Comparison of ENCODE assay signal across 32 cellular contexts in the genomic region with DNA sequence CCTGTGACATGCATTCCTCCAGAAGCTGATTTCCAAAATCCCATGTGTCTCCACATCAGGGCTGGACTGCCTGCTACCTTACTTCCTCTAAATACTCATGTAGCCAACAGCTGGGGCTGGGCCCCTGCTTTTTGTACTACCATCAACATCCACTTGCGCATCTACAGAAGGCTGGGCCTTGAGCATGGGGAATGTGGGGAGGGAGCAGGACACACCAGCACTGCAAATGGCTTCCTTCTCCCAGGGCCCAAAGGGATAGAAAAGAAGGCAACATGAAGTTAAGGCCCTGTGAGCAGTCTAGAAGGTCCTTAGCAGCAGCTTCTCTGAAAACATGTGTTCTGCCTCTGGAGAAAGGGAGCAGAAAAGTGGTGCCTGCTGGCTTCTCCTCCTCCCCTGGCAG. TPM values are rescaled to one million over a fixed set of nuclear protein-coding genes. Genes with fewer than 3 reads are reported as not detected.
DNase-seq lines count a peak whose midpoint lies in the region; ATAC-seq, FAIRE-seq and TF ChIP-seq lines count a peak whose summit lies in the region.
"Had no signal": no experiment of that assay in that cellular context is flagged by ENCODE, and none has a peak within 500 bp of the region (broad histone marks: within the 10 kb centered on the region; RNA-seq: fewer than 3 reads in every experiment).

No MANE protein-coding gene starts in this region.

- H3K9me3 ChIP-seq in K562 (replicated peaks; ENCODE audit: control insufficient read depth, insufficient read depth, low read depth, low read length) (no peaks in the 10 kb centered on the region), neural progenitor cell (ENCODE audit: low read depth) (no peaks in the 10 kb centered on the region)
- H3K9me3 ChIP-seq: mucosa of descending colon, transverse colon had no signal

- BruUV-seq in K562 (replicated peaks; lab: Mats Ljungman, UMichigan): no TSS peak

- H3K4me3 Mint-ChIP-seq in activated CD4-positive, alpha-beta memory T cell treated with anti-CD3 and anti-CD28 coated beads for 36 hours: no peak overlapping the region
- no peak overlapping the region for H3K4me3 Mint-ChIP-seq in activated CD4-positive, alpha-beta memory T cell treated with anti-CD3 and anti-CD28 coated beads, Interleukin-2, amount 10 ng/mL, durations not matched to agents 7 days and 5 days
- H3K4me3 Mint-ChIP-seq in GM23338 (no peak overlapping the region), neural progenitor cell (no peak overlapping the region), HFFc6 (no peak overlapping the region)
- no peak overlapping the region for H3K4me3 Mint-ChIP-seq in activated CD8-positive, alpha-beta memory T cell treated with anti-CD3 and anti-CD28 coated beads, Interleukin-2, amount 10 ng/mL, durations not matched to agents 7 days and 5 days
- H3K4me3 Mint-ChIP-seq: nephron; stimulated activated naive CD8-positive, alpha-beta T cell treated with anti-CD3 and anti-CD28 coated beads, Interleukin-15, amount 100 ng/mL, for 72 hours had no signal

- peak overlapping the region; percentile 10 for H3K27ac Mint-ChIP-seq in activated CD4-positive, alpha-beta memory T cell treated with anti-CD3 and anti-CD28 coated beads for 36 hours
- no peak overlapping the region for H3K27ac Mint-ChIP-seq in activated CD4-positive, alpha-beta memory T cell treated with anti-CD3 and anti-CD28 coated beads, Interleukin-2, amount 10 ng/mL, durations not matched to agents 7 days and 5 days
- H3K27ac Mint-ChIP-seq in GM23338 (peak overlapping the region; percentile 15; the same call in 1 of the 2 replicates), neural progenitor cell (no peak overlapping the region), HFFc6 (no peak overlapping the region)
- H3K27ac Mint-ChIP-seq in activated CD8-positive, alpha-beta memory T cell treated with anti-CD3 and anti-CD28 coated beads, Interleukin-2, amount 10 ng/mL, durations not matched to agents 7 days and 5 days: no peak overlapping the region

- H3K4me1 ChIP-seq in GM23338 (ENCODE audit: insufficient read depth) (no peaks in the 10 kb centered on the region), K562 (replicated peaks in 1 of 2; ENCODE audit: control insufficient read depth in 2 of 2, insufficient read depth in 2 of 2, low read length in 2 of 2) (no peaks in the 10 kb centered on the region; a peak in 2 of 5 replicates), neural progenitor cell (no peaks in the 10 kb centered on the region)

- no peaks in the 10 kb centered on the region for H3K9me3 Mint-ChIP-seq in activated CD4-positive, alpha-beta memory T cell treated with anti-CD3 and anti-CD28 coated beads for 36 hours
- no peaks in the 10 kb centered on the region for H3K9me3 Mint-ChIP-seq in activated CD4-positive, alpha-beta memory T cell treated with anti-CD3 and anti-CD28 coated beads, Interleukin-2, amount 10 ng/mL, durations not matched to agents 7 days and 5 days
- H3K9me3 Mint-ChIP-seq in GM23338 (no peaks in the 10 kb centered on the region), neural progenitor cell (no peaks in the 10 kb centered on the region), HFFc6 (no peaks in the 10 kb centered on the region)
- H3K9me3 Mint-ChIP-seq in activated CD8-positive, alpha-beta memory T cell treated with anti-CD3 and anti-CD28 coated beads, Interleukin-2, amount 10 ng/mL, durations not matched to agents 7 days and 5 days (ENCODE audit: low read depth): no peaks in the 10 kb centered on the region
- H3K9me3 Mint-ChIP-seq: nephron; stimulated activated naive CD8-positive, alpha-beta T cell treated with anti-CD3 and anti-CD28 coated beads, Interleukin-15, amount 100 ng/mL, for 72 hours had no signal

- H3K4me2 ChIP-seq in GM23338 (no peak overlapping the region), K562 (ENCODE audit: insufficient read depth, low read length) (no peak overlapping the region), neural progenitor cell (no peak overlapping the region)

- H3K9ac ChIP-seq in K562 (ENCODE audit: insufficient read depth in 1 of 2, low read depth in 2 of 2, low read length in 2 of 2) (no peak overlapping the region), neural progenitor cell (no peak overlapping the region)

- no peaks in the 10 kb centered on the region for H3K9me1 ChIP-seq in K562 (ENCODE audit: control insufficient read depth, insufficient read depth, low read length)

- WGBS in K562 (ENCODE audit: insufficient coverage, low coverage, missing lambda C conversion rate): 93% methylated on average over 1 of the region's 1 CpG

- in situ Hi-C loops in K562 (cut with MboI): no loop called here

- TF ChIP-seq CTCF in GM23338 (conservative IDR thresholded peaks at IDR 0.05; ENCODE audit: low read depth in 2 of 2) (no peak), K562 (IDR thresholded peaks at IDR 0.05 in 2 of 3, conservative IDR thresholded peaks at IDR 0.05 in 1 of 3; ENCODE audit: insufficient read depth in 2 of 3, low read depth in 1 of 3, low read length in 3 of 3) (no peak), neural progenitor cell (IDR thresholded peaks at IDR 0.05) (no peak), HFFc6 (IDR thresholded peaks at IDR 0.05) (no peak)

- no peaks in the 10 kb centered on the region for H3K4me1 Mint-ChIP-seq in activated CD4-positive, alpha-beta memory T cell treated with anti-CD3 and anti-CD28 coated beads for 36 hours (ENCODE audit: low read depth)
- H3K4me1 Mint-ChIP-seq in activated CD4-positive, alpha-beta memory T cell treated with anti-CD3 and anti-CD28 coated beads, Interleukin-2, amount 10 ng/mL, durations not matched to agents 7 days and 5 days: no peaks in the 10 kb centered on the region
- peaks cover 3% of the 10 kb centered on the region; the same call in 2 of the 3 replicates for H3K4me1 Mint-ChIP-seq in GM23338
- no peaks in the 10 kb centered on the region for H3K4me1 Mint-ChIP-seq in neural progenitor cell
- no peaks in the 10 kb centered on the region for H3K4me1 Mint-ChIP-seq in activated CD8-positive, alpha-beta memory T cell treated with anti-CD3 and anti-CD28 coated beads, Interleukin-2, amount 10 ng/mL, durations not matched to agents 7 days and 5 days
- peaks cover 37% of the 10 kb centered on the region for H3K4me1 Mint-ChIP-seq in HFFc6 (ENCODE audit: low read depth)
- H3K4me1 Mint-ChIP-seq: nephron; stimulated activated naive CD8-positive, alpha-beta T cell treated with anti-CD3 and anti-CD28 coated beads, Interleukin-15, amount 100 ng/mL, for 72 hours had no signal

- no peaks in the 10 kb centered on the region for H3K9me2 ChIP-seq in GM23338 (ENCODE audit: insufficient read depth)

- H3K4me3 ChIP-seq in GM23338 (no peak overlapping the region), K562 (no peak overlapping the region), neural progenitor cell (no peak overlapping the region)
- H3K4me3 ChIP-seq: mucosa of descending colon, transverse colon had no signal

- POLR2A ChIA-PET in activated CD4-positive, alpha-beta memory T cell treated with anti-CD3 and anti-CD28 coated beads for 36 hours (lab: Charles Lee): interaction anchor here (1.8 kb wide), 1 partner anchor 10 kb away, joined by 4 read pairs; no protein-coding TSS in a partner anchor
- POLR2A ChIA-PET in activated CD4-positive, alpha-beta memory T cell treated with anti-CD3 and anti-CD28 coated beads, Interleukin-2, amount 10 ng/mL, durations not matched to agents 7 days and 5 days (lab: Charles Lee): interaction anchor here (1.3 to 2.4 kb wide), 2 partner anchors 10 to 24 kb away, joined by 3 to 8 read pairs; no protein-coding TSS in a partner anchor
- POLR2A ChIA-PET in K562 (lab: Yijun Ruan, JAX): interaction anchor here (0.6 to 1.7 kb wide), 14 partner anchors 10 to 248 kb away, joined by 3 to 7 read pairs (median 4); no protein-coding TSS in a partner anchor

- ATAC-seq in GM23338 (no peak), K562 (peak; percentile 2; the same call in 2 of the 3 replicates), HG03565 (IDR thresholded peaks at IDR 0.05; ENCODE audit: unreplicated experiment) (no peak)
- no peak for ATAC-seq in activated CD8-positive, alpha-beta memory T cell treated with anti-CD3 and anti-CD28 coated beads, Interleukin-2, amount 10 ng/mL, durations not matched to agents 7 days and 5 days
- ATAC-seq: mucosa of descending colon; stimulated activated naive CD8-positive, alpha-beta T cell treated with anti-CD3 and anti-CD28 coated beads, Interleukin-15, amount 100 ng/mL, for 72 hours had no signal

- H3K27me3 ChIP-seq in GM23338 (ENCODE audit: insufficient read depth): no peaks in the 10 kb centered on the region
- no peaks in the 10 kb centered on the region for H3K27me3 ChIP-seq in K562 (ENCODE audit: control insufficient read depth in 2 of 2, insufficient read depth in 2 of 2, low read length in 2 of 2)
- no peaks in the 10 kb centered on the region for H3K27me3 ChIP-seq in neural progenitor cell
- H3K27me3 ChIP-seq: transverse colon had no signal

- peaks cover 21% of the 10 kb centered on the region for H4K20me1 ChIP-seq in GM23338 (replicated peaks; ENCODE audit: insufficient read depth)
- H4K20me1 ChIP-seq in K562 (replicated peaks; ENCODE audit: control insufficient read depth, insufficient read depth, low read length): peaks cover 19% of the 10 kb centered on the region; the same call in 1 of the 2 replicates
- H4K20me1 ChIP-seq in neural progenitor cell (ENCODE audit: low read depth): no peaks in the 10 kb centered on the region

- no peak for FAIRE-seq in K562 (lab: Jason Lieb, UNC)
- FAIRE-seq: A204.1, H54 had no signal

- TF ChIP-seq POLR2A in K562 (conservative IDR thresholded peaks at IDR 0.05): peak; percentile 62

- peaks cover 37% of the 10 kb centered on the region for H3K36me3 Mint-ChIP-seq in activated CD4-positive, alpha-beta memory T cell treated with anti-CD3 and anti-CD28 coated beads for 36 hours
- H3K36me3 Mint-ChIP-seq in activated CD4-positive, alpha-beta memory T cell treated with anti-CD3 and anti-CD28 coated beads, Interleukin-2, amount 10 ng/mL, durations not matched to agents 7 days and 5 days (ENCODE audit: low read depth): peaks cover 74% of the 10 kb centered on the region
- peaks cover 71% of the 10 kb centered on the region for H3K36me3 Mint-ChIP-seq in GM23338 (ENCODE audit: low read depth)
- peaks cover 29% of the 10 kb centered on the region for H3K36me3 Mint-ChIP-seq in neural progenitor cell
- H3K36me3 Mint-ChIP-seq in activated CD8-positive, alpha-beta memory T cell treated with anti-CD3 and anti-CD28 coated beads, Interleukin-2, amount 10 ng/mL, durations not matched to agents 7 days and 5 days: peaks cover 39% of the 10 kb centered on the region
- H3K36me3 Mint-ChIP-seq in HFFc6 (ENCODE audit: low read depth): peaks cover 51% of the 10 kb centered on the region

- no peak for DNase-seq in activated CD4-positive, alpha-beta memory T cell treated with anti-CD3 and anti-CD28 coated beads for 36 hours
- DNase-seq in activated CD4-positive, alpha-beta memory T cell treated with anti-CD3 and anti-CD28 coated beads, Interleukin-2, amount 10 ng/mL, durations not matched to agents 7 days and 5 days: no peak
- no peak for DNase-seq in GM23338 (ENCODE audit: low spot score)
- DNase-seq in K562 (ENCODE audit: extremely low read depth in 1 of 4, low spot score in 3 of 4): no peak
- no peak for DNase-seq in neural progenitor cell (ENCODE audit: low spot score)
- no peak for DNase-seq in activated CD8-positive, alpha-beta memory T cell treated with anti-CD3 and anti-CD28 coated beads, Interleukin-2, amount 10 ng/mL, durations not matched to agents 7 days and 5 days
- no peak for DNase-seq in HFFc6
- DNase-seq: activated CD4-positive, alpha-beta T cell treated with anti-CD3 and anti-CD28 coated beads for 48 hours; activated CD8-positive, alpha-beta memory T cell treated with anti-CD3 and anti-CD28 coated beads, Interleukin-2, amount 50 U/mL, for 4 hours; activated gamma-delta T cell; central memory CD4-positive, alpha-beta T cell; dermis blood vessel endothelial cell; DMS79; GF-D8; mucosa of descending colon; NCI-H1105; NCI-H1930; NCI-H2227 treated with DMSO at 0.1 percent for 48 hours; NCI-H69; posterior cingulate gyrus; stimulated activated CD4-positive, alpha-beta T cell treated with anti-CD3 and anti-CD28 coated beads, Interleukin-15, amount 100 ng/mL, for 24 hours; stimulated activated naive CD8-positive, alpha-beta T cell treated with anti-CD3 and anti-CD28 coated beads, Interleukin-15, amount 100 ng/mL, for 72 hours; transverse colon had no signal

- TF ChIP-seq EP300 in K562 (IDR thresholded peaks at IDR 0.05; ENCODE audit: low read length): no peak

- peak overlapping the region; percentile 59 for H3K27ac ChIP-seq in GM23338 (ENCODE audit: low read depth)
- no peak overlapping the region for H3K27ac ChIP-seq in K562 (ENCODE audit: extremely low read depth, low read depth, low read length)
- peak overlapping the region; percentile 20 for H3K27ac ChIP-seq in neural progenitor cell
- H3K27ac ChIP-seq: transverse colon had no signal

- intact Hi-C loops in activated CD4-positive, alpha-beta memory T cell treated with anti-CD3 and anti-CD28 coated beads for 36 hours (cut with micrococcal nuclease): no loop called here
- intact Hi-C loops in K562 (cut with micrococcal nuclease): no loop called here

- no peak overlapping the region for H2AFZ ChIP-seq in GM23338
- H2AFZ ChIP-seq in K562 (ENCODE audit: low read depth, low read length): no peak overlapping the region
- H2AFZ ChIP-seq in neural progenitor cell (replicated peaks): no peak overlapping the region

- H3K79me2 ChIP-seq in GM23338 (replicated peaks; ENCODE audit: insufficient read depth): no peaks in the 10 kb centered on the region
- H3K79me2 ChIP-seq in K562 (ENCODE audit: control insufficient read depth, insufficient read depth, low read length): no peaks in the 10 kb centered on the region
- no peaks in the 10 kb centered on the region for H3K79me2 ChIP-seq in neural progenitor cell (ENCODE audit: low read depth)

- no peaks in the 10 kb centered on the region for H3K27me3 Mint-ChIP-seq in activated CD4-positive, alpha-beta memory T cell treated with anti-CD3 and anti-CD28 coated beads for 36 hours
- no peaks in the 10 kb centered on the region for H3K27me3 Mint-ChIP-seq in activated CD4-positive, alpha-beta memory T cell treated with anti-CD3 and anti-CD28 coated beads, Interleukin-2, amount 10 ng/mL, durations not matched to agents 7 days and 5 days
- peaks cover 30% of the 10 kb centered on the region for H3K27me3 Mint-ChIP-seq in GM23338 (ENCODE audit: insufficient read depth, low read depth, poor library complexity)
- peaks cover 2% of the 10 kb centered on the region for H3K27me3 Mint-ChIP-seq in neural progenitor cell (ENCODE audit: insufficient read depth, low read depth)
- H3K27me3 Mint-ChIP-seq in activated CD8-positive, alpha-beta memory T cell treated with anti-CD3 and anti-CD28 coated beads, Interleukin-2, amount 10 ng/mL, durations not matched to agents 7 days and 5 days: no peaks in the 10 kb centered on the region
- H3K27me3 Mint-ChIP-seq in HFFc6 (ENCODE audit: insufficient read depth): peaks cover 2% of the 10 kb centered on the region
- H3K27me3 Mint-ChIP-seq: stimulated activated naive CD8-positive, alpha-beta T cell treated with anti-CD3 and anti-CD28 coated beads, Interleukin-15, amount 100 ng/mL, for 72 hours had no signal

- CTCF ChIA-PET in activated CD4-positive, alpha-beta memory T cell treated with anti-CD3 and anti-CD28 coated beads for 36 hours (lab: Charles Lee): no interaction called here
- CTCF ChIA-PET in activated CD4-positive, alpha-beta memory T cell treated with anti-CD3 and anti-CD28 coated beads, Interleukin-2, amount 10 ng/mL, durations not matched to agents 7 days and 5 days (lab: Charles Lee): no interaction called here
- CTCF ChIA-PET in K562 (lab: Yijun Ruan, JAX; ENCODE audit: low intra/inter-chr PET ratio): no interaction called here
- CTCF ChIA-PET in activated CD8-positive, alpha-beta memory T cell treated with anti-CD3 and anti-CD28 coated beads, Interleukin-2, amount 10 ng/mL, durations not matched to agents 7 days and 5 days (lab: Charles Lee): interaction anchor here (1.3 kb wide), 1 partner anchor 258 kb away, joined by 3 read pairs; no protein-coding TSS in a partner anchor

- TF ChIP-seq RAD21 in K562 (CRISPR knock-in tag; conservative IDR thresholded peaks at IDR 0.05 in 1 of 2, IDR thresholded peaks at IDR 0.05 in 1 of 2): no peak

- H3F3A ChIP-seq in GM23338 (replicated peaks; ENCODE audit: low read depth): peaks cover 15% of the 10 kb centered on the region; the same call in 1 of the 2 replicates
- peaks cover 7% of the 10 kb centered on the region for H3F3A ChIP-seq in neural progenitor cell (ENCODE audit: low read depth)

- peaks cover 37% of the 10 kb centered on the region for H3K36me3 ChIP-seq in GM23338 (ENCODE audit: insufficient read depth)
- H3K36me3 ChIP-seq in K562 (ENCODE audit: control insufficient read depth, insufficient read depth, low read length): peaks cover 96% of the 10 kb centered on the region
- no peaks in the 10 kb centered on the region for H3K36me3 ChIP-seq in neural progenitor cell

RNA-seq across cellular contexts. Expression of a gene that starts 27.2 kb away (rescaled TPM):
- 10 to 100 TPM; 28.5 to 30.1 TPM for total RNA-seq in activated CD4-positive, alpha-beta memory T cell treated with anti-CD3 and anti-CD28 coated beads for 36 hours
- 10 to 100 TPM; 21.9 to 24.2 TPM for total RNA-seq in activated CD4-positive, alpha-beta memory T cell treated with anti-CD3 and anti-CD28 coated beads, Interleukin-2, amount 10 ng/mL, durations not matched to agents 7 days and 5 days
- total RNA-seq in GM23338 (2014; rRNA removed; shearing (Covaris generic)): 21.6 and 24.6 TPM in 2 replicates
- polyA plus RNA-seq in GM23338 (2016; fragmentation: Nextera tagmentation; extraction: Ambion mirVana) (9.1 and 11.4 TPM in 2 replicates), K562 (2011; rRNA removed) (63.2 and 65.6 TPM in 2 replicates), K562 (2014; fragmentation: Illumina TruSeq; extraction: Trizol) (44.1 and 45.3 TPM in 2 replicates), K562 (2014; fragmentation: Nextera tagmentation; extraction: Ambion mirVana) (10 to 100 TPM; 29.4 to 46.0 TPM), K562 (2014; rRNA removed) (42.9 and 51.3 TPM in 2 replicates)
- total RNA-seq in K562 (2011; cell fraction: chromatin; rRNA removed; ENCODE audit: low replicate concordance): 36.5 and 52.1 TPM in 2 replicates
- 38.4 and 39.7 TPM in 2 replicates for total RNA-seq in K562 (2011; cell fraction: nucleolus; rRNA removed)
- 31.4 and 39.8 TPM in 2 replicates for total RNA-seq in K562 (2011; cell fraction: nucleoplasm; rRNA removed)
- total RNA-seq in K562 (2014; rRNA removed) (41.4 and 42.9 TPM in 2 replicates), K562 (2014; rRNA removed; fragmentation: Illumina TruSeq; extraction: Trizol) (37.7 and 40.0 TPM in 2 replicates), K562 (2015; rRNA removed; fragmentation: Illumina TruSeq; extraction: Trizol) (32.9 and 35.3 TPM in 2 replicates), K562 (2021) (45.5 and 50.1 TPM in 2 replicates), neural progenitor cell (ENCODE audit: low replicate concordance) (26.2 and 26.5 TPM in 2 replicates)
- polyA plus RNA-seq in K562 (2011; cell fraction: cytosol; rRNA removed): 62.1 and 71.2 TPM in 2 replicates
- polyA plus RNA-seq in K562 (2011; cell fraction: nucleus; rRNA removed): 43.0 and 53.8 TPM in 2 replicates
- 40.1 and 41.3 TPM in 2 replicates for polyA plus RNA-seq in K562 (2012)
- 70.3 and 71.4 TPM in 2 replicates for polyA minus RNA-seq in K562 (2011; rRNA and poly(A)+ RNA removed)
- 27.8 and 32.2 TPM in 2 replicates for polyA minus RNA-seq in K562 (2011; cell fraction: cytosol; rRNA and poly(A)+ RNA removed)
- polyA minus RNA-seq in K562 (2011; cell fraction: nucleus; rRNA and poly(A)+ RNA removed): 20.3 and 28.8 TPM in 2 replicates
- total RNA-seq in activated CD8-positive, alpha-beta memory T cell treated with anti-CD3 and anti-CD28 coated beads, Interleukin-2, amount 10 ng/mL, durations not matched to agents 7 days and 5 days: 10 to 100 TPM; 20.3 to 22.4 TPM
- 10 to 100 TPM; 31.0 to 35.8 (median 34.8) TPM for total RNA-seq in HFFc6 (2021; fragmentation: NEBNext Ultra II Directional; extraction: Animal tissue kit (Norgen Biotek cat#: 25700))

RNA-seq across cellular contexts. Expression of a gene that starts 38.8 kb away (rescaled TPM):
- not detected for total RNA-seq in activated CD4-positive, alpha-beta memory T cell treated with anti-CD3 and anti-CD28 coated beads for 36 hours
- total RNA-seq in activated CD4-positive, alpha-beta memory T cell treated with anti-CD3 and anti-CD28 coated beads, Interleukin-2, amount 10 ng/mL, durations not matched to agents 7 days and 5 days: not detected
- not detected in 2 replicates for total RNA-seq in GM23338 (2014; rRNA removed; shearing (Covaris generic))
- polyA plus RNA-seq in GM23338 (2016; fragmentation: Nextera tagmentation; extraction: Ambion mirVana) (0.55 and 0.59 TPM in 2 replicates), K562 (2011; rRNA removed) (0.17 TPM in 1 of 2 replicates, not detected in the other), K562 (2014; fragmentation: Illumina TruSeq; extraction: Trizol) (not detected in 2 replicates), K562 (2014; fragmentation: Nextera tagmentation; extraction: Ambion mirVana) (under 1 TPM in 1 of 2 experiments, not detected in 1; 0.11 TPM), K562 (2014; rRNA removed) (not detected in 2 replicates)
- total RNA-seq in K562 (2011; cell fraction: chromatin; rRNA removed; ENCODE audit: low replicate concordance): not detected in 2 replicates
- not detected in 2 replicates for total RNA-seq in K562 (2011; cell fraction: nucleolus; rRNA removed)
- not detected in 2 replicates for total RNA-seq in K562 (2011; cell fraction: nucleoplasm; rRNA removed)
- total RNA-seq in K562 (2014; rRNA removed) (not detected in 2 replicates), K562 (2014; rRNA removed; fragmentation: Illumina TruSeq; extraction: Trizol) (not detected in 2 replicates), K562 (2015; rRNA removed; fragmentation: Illumina TruSeq; extraction: Trizol) (not detected in 2 replicates), K562 (2021) (0.27 TPM in 1 of 2 replicates, not detected in the other), neural progenitor cell (ENCODE audit: low replicate concordance) (not detected in 2 replicates)
- polyA plus RNA-seq in K562 (2011; cell fraction: cytosol; rRNA removed): not detected in 2 replicates
- polyA plus RNA-seq in K562 (2011; cell fraction: nucleus; rRNA removed): not detected in 2 replicates
- polyA plus RNA-seq in K562 (2012): 0.12 and 0.26 TPM in 2 replicates
- polyA minus RNA-seq in K562 (2011; rRNA and poly(A)+ RNA removed): not detected in 2 replicates
- not detected in 2 replicates for polyA minus RNA-seq in K562 (2011; cell fraction: cytosol; rRNA and poly(A)+ RNA removed)
- not detected in 2 replicates for polyA minus RNA-seq in K562 (2011; cell fraction: nucleus; rRNA and poly(A)+ RNA removed)
- total RNA-seq in activated CD8-positive, alpha-beta memory T cell treated with anti-CD3 and anti-CD28 coated beads, Interleukin-2, amount 10 ng/mL, durations not matched to agents 7 days and 5 days: not detected
- not detected for total RNA-seq in HFFc6 (2021; fragmentation: NEBNext Ultra II Directional; extraction: Animal tissue kit (Norgen Biotek cat#: 25700))
- total RNA-seq: dermis blood vessel endothelial cell; fibroblast of lung; LHCN-M2; RPMI7951; SK-MEL-5; T-helper 1 cell treated with Interleukin-12 subunit alpha and Interleukin-12 subunit beta and Interleukin-4 antibody, amounts not matched to agents 30 ng/mL and 1 ng/mL, for 36 hours had no signal
- polyA plus RNA-seq: fibroblast of lung had no signal

Comparison
In these comparisons a context has a peak if more than half of its experiments do, and no peak if none do; other contexts are left out.
1. H3K27ac Mint-ChIP-seq: peak in activated CD4-positive, alpha-beta memory T cell treated with anti-CD3 and anti-CD28 coated beads for 36 hours (single experiment) and GM23338 (single experiment); none in activated CD4-positive, alpha-beta memory T cell treated with anti-CD3 and anti-CD28 coated beads, Interleukin-2, amount 10 ng/mL, durations not matched to agents 7 days and 5 days (single experiment), neural progenitor cell (single experiment), activated CD8-positive, alpha-beta memory T cell treated with anti-CD3 and anti-CD28 coated beads, Interleukin-2, amount 10 ng/mL, durations not matched to agents 7 days and 5 days (single experiment) and HFFc6 (single experiment).